In the genomic region with DNA sequence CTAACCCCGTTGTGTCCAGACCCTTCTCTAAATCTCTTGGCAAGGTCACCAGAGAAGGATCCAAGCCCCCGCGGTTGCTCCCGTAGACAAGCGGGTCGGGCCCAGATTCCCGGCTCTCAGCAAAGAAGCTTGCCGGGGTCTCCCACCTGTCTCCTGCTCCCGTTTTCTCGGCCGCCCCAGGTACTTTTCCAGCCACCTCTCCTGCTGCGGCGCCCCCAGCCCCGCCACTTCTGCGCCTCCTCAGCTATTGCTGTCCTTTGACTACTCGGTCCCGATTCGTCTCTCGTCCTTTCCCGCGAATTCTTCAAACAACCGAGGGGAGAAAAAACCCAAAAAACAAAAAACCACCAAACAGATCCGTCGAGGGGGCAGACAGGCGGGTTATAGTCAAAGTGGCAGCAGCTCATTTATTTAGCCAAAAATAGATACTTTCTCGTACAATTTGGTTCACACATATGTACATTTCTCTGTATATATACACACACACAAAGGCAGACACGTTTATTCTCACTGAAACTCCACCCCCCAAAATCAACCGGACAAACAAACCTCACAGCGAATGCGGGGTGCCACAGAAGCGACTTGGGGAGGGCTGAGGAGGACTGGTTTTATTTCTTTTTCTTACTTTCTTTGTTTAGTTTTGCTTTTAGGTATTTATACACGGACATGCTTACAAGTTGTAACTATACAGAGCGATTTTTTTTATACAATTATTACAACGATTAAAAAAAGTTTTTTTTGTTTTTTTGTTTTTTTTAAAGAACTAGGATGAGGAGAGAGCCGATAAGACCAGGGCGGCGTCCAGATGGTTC, we compare ENCODE assay signal across 11 cellular contexts. TPM values are rescaled to one million over a fixed set of nuclear protein-coding genes. Genes with fewer than 3 reads are reported as not detected.
DNase-seq lines count a peak whose midpoint lies in the region; ATAC-seq, FAIRE-seq and TF ChIP-seq lines count a peak whose summit lies in the region.
"Had no signal": no experiment of that assay in that cellular context is flagged by ENCODE, and none has a peak within 500 bp of the region (broad histone marks: within the 10 kb centered on the region; RNA-seq: fewer than 3 reads in every experiment).

No MANE protein-coding gene starts in this region.

- H3K27ac ChIP-seq in heart right ventricle (peak overlapping the region in 9 of 10 donors; percentile 27 to 98 (median 94)), right atrium auricular region (no peak overlapping the region), kidney (ENCODE audit: low read depth in 2 of 2, low read length in 2 of 2) (no peak overlapping the region), OCI-LY7 (ENCODE audit: low read depth, low read length, poor library complexity, severe bottlenecking) (no peak overlapping the region)
- H3K27ac ChIP-seq: foreskin keratinocyte had no signal

- H3K36me3 Mint-ChIP-seq in activated T-helper 1 cell treated with anti-CD3 and anti-CD28 coated beads, Interleukin-12 subunit alpha, Interleukin-12 subunit beta, Interleukin-2, Interleukin-4 antibody, amounts not matched to agents 30 ng/mL and 10 ng/mL and 1 ng/mL, durations not matched to agents 14 hours and 24 hours and 36 hours (ENCODE audit: low read depth), result peaks cover 2% of the 10 kb centered on the region
- H3K36me3 Mint-ChIP-seq in type B pancreatic cell, result peaks cover 20% of the 10 kb centered on the region

- no peak overlapping the region for H2AFZ ChIP-seq in OCI-LY7 (ENCODE audit: low read length)

- 46 to 48% methylated on average over 37 of the region's 37 CpGs for WGBS in heart right ventricle, 2 donors

- POLR2A ChIA-PET in OCI-LY7 (lab: Charles Lee), result no interaction called here

- H3K4me3 ChIP-seq in heart right ventricle (peak overlapping the region in 9 of 10 donors; percentile 61 to 93 (median 76)), right atrium auricular region (no peak overlapping the region), kidney (ENCODE audit: low read length in 2 of 2) (peak overlapping the region; percentile 6 to 35), OCI-LY7 (ENCODE audit: low read depth, low read length, poor library complexity, severe bottlenecking) (no peak overlapping the region)

- H3K36me3 ChIP-seq in heart right ventricle, result peaks cover 0 to 7% (median 0%) of the 10 kb centered on the region in 9 donors
- no peaks in the 10 kb centered on the region for H3K36me3 ChIP-seq in right atrium auricular region
- no peaks in the 10 kb centered on the region for H3K36me3 ChIP-seq in kidney (ENCODE audit: control insufficient read depth in 1 of 2, insufficient read depth in 2 of 2, low read length in 2 of 2)
- no peaks in the 10 kb centered on the region for H3K36me3 ChIP-seq in OCI-LY7 (ENCODE audit: insufficient read depth, low read length)

- peak overlapping the region in 1 of 2 donors; percentile 22 for H3K9ac ChIP-seq in kidney (ENCODE audit: low read length in 2 of 2)

- peaks cover 63% of the 10 kb centered on the region for H3K27me3 Mint-ChIP-seq in activated T-helper 1 cell treated with anti-CD3 and anti-CD28 coated beads, Interleukin-12 subunit alpha, Interleukin-12 subunit beta, Interleukin-2, Interleukin-4 antibody, amounts not matched to agents 30 ng/mL and 10 ng/mL and 1 ng/mL, durations not matched to agents 14 hours and 24 hours and 36 hours (ENCODE audit: insufficient read depth)
- H3K27me3 Mint-ChIP-seq in type B pancreatic cell, result peaks cover 65% of the 10 kb centered on the region

- peak overlapping the region; percentile 43 for H3K27ac Mint-ChIP-seq in activated T-helper 1 cell treated with anti-CD3 and anti-CD28 coated beads, Interleukin-12 subunit alpha, Interleukin-12 subunit beta, Interleukin-2, Interleukin-4 antibody, amounts not matched to agents 30 ng/mL and 10 ng/mL and 1 ng/mL, durations not matched to agents 14 hours and 24 hours and 36 hours
- H3K27ac Mint-ChIP-seq in type B pancreatic cell, result peak overlapping the region; percentile 95

- no peak for FAIRE-seq in kidney (lab: Jason Lieb, UNC)
- FAIRE-seq: TTC549 had no signal

- no peak for DNase-seq in heart right ventricle
- no peak for DNase-seq in right atrium auricular region (ENCODE audit: low spot score)
- no peak for DNase-seq in activated T-helper 1 cell treated with anti-CD3 and anti-CD28 coated beads, Interleukin-12 subunit alpha, Interleukin-12 subunit beta, Interleukin-2, Interleukin-4 antibody, amounts not matched to agents 30 ng/mL and 10 ng/mL and 1 ng/mL, durations not matched to agents 14 hours and 24 hours and 36 hours (ENCODE audit: low spot score)
- peak; percentile 73 for DNase-seq in kidney
- DNase-seq in type B pancreatic cell (ENCODE audit: extremely low spot score, unreplicated experiment), result no peak
- DNase-seq in OCI-LY7 (ENCODE audit: low spot score), result no peak
- no peak for DNase-seq in amygdala (lab: John Stamatoyannopoulos, UW)

- H3K9me3 ChIP-seq in heart right ventricle (no peaks in the 10 kb centered on the region), right atrium auricular region (no peaks in the 10 kb centered on the region), kidney (ENCODE audit: control insufficient read depth in 1 of 2, low read length in 2 of 2) (no peaks in the 10 kb centered on the region), OCI-LY7 (ENCODE audit: low read length) (no peaks in the 10 kb centered on the region)

- no peaks in the 10 kb centered on the region for H4K20me1 ChIP-seq in OCI-LY7 (ENCODE audit: insufficient read depth, low read length)

- H3K9me2 ChIP-seq in OCI-LY7 (ENCODE audit: insufficient read depth, low read length), result no peaks in the 10 kb centered on the region

- CTCF ChIA-PET in OCI-LY7 (lab: Charles Lee; ENCODE audit: unreplicated experiment), result no interaction called here

- TF ChIP-seq CTCF in heart right ventricle (IDR thresholded peaks at IDR 0.05), result no peak
- no peak for TF ChIP-seq CTCF in right atrium auricular region (IDR thresholded peaks at IDR 0.05)
- TF ChIP-seq CTCF in kidney (IDR thresholded peaks at IDR 0.05; ENCODE audit: borderline replicate concordance, extremely low read depth, insufficient read depth), result no peak
- TF ChIP-seq CTCF in type B pancreatic cell (conservative IDR thresholded peaks at IDR 0.05), result no peak
- no peak for TF ChIP-seq CTCF in OCI-LY7 (conservative IDR thresholded peaks at IDR 0.05; ENCODE audit: low read length)

- peaks cover 0 to 44% (median 23%) of the 10 kb centered on the region in 9 donors for H3K4me1 ChIP-seq in heart right ventricle
- H3K4me1 ChIP-seq in right atrium auricular region, result peaks cover 0 to 58% of the 10 kb centered on the region in 2 donors
- peaks cover 0 to 10% of the 10 kb centered on the region in 2 donors for H3K4me1 ChIP-seq in kidney (ENCODE audit: control insufficient read depth in 1 of 2, insufficient read depth in 1 of 2, low read depth in 1 of 2, low read length in 2 of 2)
- no peaks in the 10 kb centered on the region for H3K4me1 ChIP-seq in OCI-LY7 (ENCODE audit: insufficient read depth, low read length, poor library complexity, severe bottlenecking)
- H3K4me1 ChIP-seq: foreskin keratinocyte had no signal

- peaks cover 0 to 89% (median 24%) of the 10 kb centered on the region in 7 donors for H3K27me3 ChIP-seq in heart right ventricle
- peaks cover 17 to 32% of the 10 kb centered on the region in 2 donors for H3K27me3 ChIP-seq in right atrium auricular region
- H3K27me3 ChIP-seq: foreskin keratinocyte had no signal

- H3K4me1 Mint-ChIP-seq in activated T-helper 1 cell treated with anti-CD3 and anti-CD28 coated beads, Interleukin-12 subunit alpha, Interleukin-12 subunit beta, Interleukin-2, Interleukin-4 antibody, amounts not matched to agents 30 ng/mL and 10 ng/mL and 1 ng/mL, durations not matched to agents 14 hours and 24 hours and 36 hours (ENCODE audit: low read depth), result peaks cover 20% of the 10 kb centered on the region
- peaks cover 18% of the 10 kb centered on the region for H3K4me1 Mint-ChIP-seq in type B pancreatic cell (ENCODE audit: unreplicated experiment)

- ATAC-seq in heart right ventricle, result no peak
- no peak for ATAC-seq in SK-N-SH treated with all-trans-retinoic acid at 6 μM for 48 hours
- ATAC-seq: foreskin keratinocyte had no signal

- intact Hi-C loops in heart right ventricle (cut with DNase I) (loop anchor here (1.0 to 10.0 kb wide), 22 partner anchors 88 to 1082 kb away; a partner anchor contains a TSS), kidney (cut with DNase I) (no loop called here), OCI-LY7 (cut with micrococcal nuclease; ENCODE audit: unreplicated experiment) (no loop called here)
- intact Hi-C loops in activated T-helper 1 cell treated with anti-CD3 and anti-CD28 coated beads, Interleukin-12 subunit alpha, Interleukin-12 subunit beta, Interleukin-2, Interleukin-4 antibody, amounts not matched to agents 30 ng/mL and 10 ng/mL and 1 ng/mL, durations not matched to agents 14 hours and 24 hours and 36 hours (cut with micrococcal nuclease), result loop anchor here (2.0 to 5.0 kb wide), 7 partner anchors 336 to 1044 kb away; no protein-coding TSS in a partner anchor

- H3K4me3 Mint-ChIP-seq in activated T-helper 1 cell treated with anti-CD3 and anti-CD28 coated beads, Interleukin-12 subunit alpha, Interleukin-12 subunit beta, Interleukin-2, Interleukin-4 antibody, amounts not matched to agents 30 ng/mL and 10 ng/mL and 1 ng/mL, durations not matched to agents 14 hours and 24 hours and 36 hours, result no peak overlapping the region
- peak overlapping the region; percentile 88 for H3K4me3 Mint-ChIP-seq in type B pancreatic cell

- H3K9me3 Mint-ChIP-seq in activated T-helper 1 cell treated with anti-CD3 and anti-CD28 coated beads, Interleukin-12 subunit alpha, Interleukin-12 subunit beta, Interleukin-2, Interleukin-4 antibody, amounts not matched to agents 30 ng/mL and 10 ng/mL and 1 ng/mL, durations not matched to agents 14 hours and 24 hours and 36 hours, result no peaks in the 10 kb centered on the region
- H3K9me3 Mint-ChIP-seq in type B pancreatic cell, result no peaks in the 10 kb centered on the region

- H3K4me2 ChIP-seq in OCI-LY7 (ENCODE audit: low read length), result no peak overlapping the region

- H3K79me2 ChIP-seq in OCI-LY7 (ENCODE audit: insufficient read depth, low read depth, low read length), result no peaks in the 10 kb centered on the region

- no TSS peak for BruUV-seq in OCI-LY7 (replicated peaks; lab: Mats Ljungman, UMichigan)

TF ChIP-seq in SK-N-SH treated with all-trans-retinoic acid at 6 μM for 48 hours, 23 proteins besides CTCF, POLR2A, EP300 and RAD21 (continues in another document):
- TF ChIP-seq TCF4 (CRISPR knock-in tag; IDR thresholded peaks at IDR 0.05; ENCODE audit: borderline replicate concordance), result no peak

RNA-seq across cellular contexts. Expression of a gene that starts 3.5 kb away (rescaled TPM):
- 10 to 100 TPM; 24.7 to 85.7 (median 69.7) TPM for total RNA-seq in heart right ventricle
- polyA plus RNA-seq in heart right ventricle, result 10 to 100 TPM; 26.3 to 40.5 TPM
- total RNA-seq in right atrium auricular region, result 10 to 100 TPM in 1 of 2 donors, 1 to 10 TPM in 1; 5.0 to 21.6 TPM
- 1.1 and 1.4 TPM in 2 replicates for total RNA-seq in activated T-helper 1 cell treated with anti-CD3 and anti-CD28 coated beads, Interleukin-12 subunit alpha, Interleukin-12 subunit beta, Interleukin-2, Interleukin-4 antibody, amounts not matched to agents 30 ng/mL and 10 ng/mL and 1 ng/mL, durations not matched to agents 14 hours and 24 hours and 36 hours
- total RNA-seq in kidney, result 37.9 TPM
- polyA plus RNA-seq in kidney (ENCODE audit: insufficient read depth, low read depth, low replicate concordance), result 13.5 TPM
- 30.0 and 30.7 TPM in 2 replicates for total RNA-seq in type B pancreatic cell (ENCODE audit: low replicate concordance)
- total RNA-seq in OCI-LY7 (2014; rRNA removed; shearing (Covaris generic)), result not detected in 2 replicates
- not detected in 2 replicates for total RNA-seq in OCI-LY7 (2022)
- total RNA-seq: HT-29 had no signal

Comparison
In these comparisons a context has a peak if more than half of its experiments do, and no peak if none do; other contexts are left out.
1. H3K27ac ChIP-seq: peak in heart right ventricle (9 of 10); none in right atrium auricular region (0 of 2), kidney (0 of 2) and OCI-LY7 (single experiment).
2. H3K4me3 ChIP-seq: peak in heart right ventricle (9 of 10) and kidney (2 of 2); none in right atrium auricular region (0 of 2) and OCI-LY7 (single experiment).
3. intact Hi-C loops: an anchor here in heart right ventricle (1.0 to 10.0 kb wide) and activated T-helper 1 cell treated with anti-CD3 and anti-CD28 coated beads, Interleukin-12 subunit alpha, Interleukin-12 subunit beta, Interleukin-2, Interleukin-4 antibody, amounts not matched to agents 30 ng/mL and 10 ng/mL and 1 ng/mL, durations not matched to agents 14 hours and 24 hours and 36 hours (2.0 to 5.0 kb wide); none called in kidney and OCI-LY7.